Comparison of ENCODE assay signal across 1 cellular context in the genomic region with DNA sequence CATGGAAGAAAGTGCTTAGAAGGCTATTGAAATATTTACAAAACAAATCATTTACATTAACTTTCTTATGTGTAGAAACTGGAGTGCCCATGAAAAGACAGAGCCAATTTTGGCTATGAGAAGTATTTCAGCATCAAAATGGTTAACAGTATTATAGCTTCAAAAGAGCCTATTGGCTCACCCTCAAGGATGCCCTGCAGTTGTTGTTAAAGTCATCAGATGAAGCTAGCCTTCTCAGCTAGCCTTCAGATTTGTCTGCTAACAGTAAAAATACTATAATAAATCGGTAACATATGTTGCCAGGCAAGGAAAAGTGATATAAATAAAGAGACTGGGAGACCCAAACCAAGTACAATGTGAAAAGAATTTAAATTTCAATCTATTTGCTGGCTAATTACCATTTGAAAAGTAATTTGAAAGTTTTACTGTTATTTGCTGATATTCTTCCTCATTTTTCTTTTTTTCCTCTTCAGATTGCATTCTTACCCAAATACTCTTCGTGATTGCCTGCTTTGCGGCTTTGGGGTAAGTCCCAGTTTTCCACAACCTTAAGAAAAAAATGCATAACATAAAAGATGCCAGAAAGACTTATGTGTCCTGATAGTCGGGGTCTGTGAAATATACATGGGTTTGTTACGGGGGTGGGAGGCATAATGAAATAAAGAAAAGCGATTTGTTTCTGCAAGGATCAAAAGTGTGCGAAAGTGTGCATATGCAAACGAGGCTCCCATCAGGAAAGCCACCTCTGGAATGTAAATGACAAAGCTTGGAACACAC.
TF ChIP-seq lines count a peak whose summit lies in the region.

No MANE protein-coding gene starts in this region.

TF ChIP-seq in SK-N-SH treated with all-trans-retinoic acid at 6 μM for 48 hours, 23 proteins besides CTCF, POLR2A, EP300 and RAD21 (continued from another document):
- TF ChIP-seq, protein P1, sequence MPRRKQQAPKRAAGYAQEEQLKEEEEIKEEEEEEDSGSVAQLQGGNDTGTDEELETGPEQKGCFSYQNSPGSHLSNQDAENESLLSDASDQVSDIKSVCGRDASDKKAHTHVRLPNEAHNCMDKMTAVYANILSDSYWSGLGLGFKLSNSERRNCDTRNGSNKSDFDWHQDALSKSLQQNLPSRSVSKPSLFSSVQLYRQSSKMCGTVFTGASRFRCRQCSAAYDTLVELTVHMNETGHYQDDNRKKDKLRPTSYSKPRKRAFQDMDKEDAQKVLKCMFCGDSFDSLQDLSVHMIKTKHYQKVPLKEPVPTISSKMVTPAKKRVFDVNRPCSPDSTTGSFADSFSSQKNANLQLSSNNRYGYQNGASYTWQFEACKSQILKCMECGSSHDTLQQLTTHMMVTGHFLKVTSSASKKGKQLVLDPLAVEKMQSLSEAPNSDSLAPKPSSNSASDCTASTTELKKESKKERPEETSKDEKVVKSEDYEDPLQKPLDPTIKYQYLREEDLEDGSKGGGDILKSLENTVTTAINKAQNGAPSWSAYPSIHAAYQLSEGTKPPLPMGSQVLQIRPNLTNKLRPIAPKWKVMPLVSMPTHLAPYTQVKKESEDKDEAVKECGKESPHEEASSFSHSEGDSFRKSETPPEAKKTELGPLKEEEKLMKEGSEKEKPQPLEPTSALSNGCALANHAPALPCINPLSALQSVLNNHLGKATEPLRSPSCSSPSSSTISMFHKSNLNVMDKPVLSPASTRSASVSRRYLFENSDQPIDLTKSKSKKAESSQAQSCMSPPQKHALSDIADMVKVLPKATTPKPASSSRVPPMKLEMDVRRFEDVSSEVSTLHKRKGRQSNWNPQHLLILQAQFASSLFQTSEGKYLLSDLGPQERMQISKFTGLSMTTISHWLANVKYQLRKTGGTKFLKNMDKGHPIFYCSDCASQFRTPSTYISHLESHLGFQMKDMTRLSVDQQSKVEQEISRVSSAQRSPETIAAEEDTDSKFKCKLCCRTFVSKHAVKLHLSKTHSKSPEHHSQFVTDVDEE (CRISPR knock-in tag; IDR thresholded peaks at IDR 0.05) = no peak
- TF ChIP-seq RARB (CRISPR knock-in tag; IDR thresholded peaks at IDR 0.05) (no peak), ESRRG (CRISPR knock-in tag; IDR thresholded peaks at IDR 0.05) (no peak)
